Comparison of ENCODE assay signal across 19 cellular contexts in the genomic region with DNA sequence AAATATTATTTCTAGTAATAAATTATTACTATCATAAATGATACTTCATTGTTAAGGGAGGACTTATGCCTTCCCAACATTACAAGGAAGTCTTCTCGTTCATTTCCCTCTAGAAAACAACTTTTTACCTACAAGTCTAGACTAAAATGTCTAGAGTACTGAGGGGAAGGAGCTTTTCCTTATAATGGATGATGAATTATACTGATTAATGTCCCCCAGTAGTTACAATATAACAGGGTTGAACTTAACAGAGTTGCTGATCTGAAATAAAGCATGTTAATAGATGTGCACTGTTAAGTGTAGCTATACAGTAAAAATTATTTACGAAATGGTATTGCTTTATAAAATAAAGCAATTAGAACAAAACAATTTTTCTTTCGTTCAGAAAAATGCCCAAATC. TPM values are rescaled to one million over a fixed set of nuclear protein-coding genes. Genes with fewer than 3 reads are reported as not detected.
DNase-seq lines count a peak whose midpoint lies in the region; ATAC-seq, FAIRE-seq and TF ChIP-seq lines count a peak whose summit lies in the region.
"Had no signal": no experiment of that assay in that cellular context is flagged by ENCODE, and none has a peak within 500 bp of the region (broad histone marks: within the 10 kb centered on the region; RNA-seq: fewer than 3 reads in every experiment).

No MANE protein-coding gene starts in this region.

- BruUV-seq in K562 (replicated peaks; lab: Mats Ljungman, UMichigan) = no TSS peak

- TF ChIP-seq CTCF in K562 (IDR thresholded peaks at IDR 0.05 in 2 of 3, conservative IDR thresholded peaks at IDR 0.05 in 1 of 3; ENCODE audit: insufficient read depth in 2 of 3, low read depth in 1 of 3, low read length in 3 of 3) = no peak
- TF ChIP-seq CTCF in nephron (IDR thresholded peaks at IDR 0.05; ENCODE audit: unreplicated experiment in 3 of 3) = no peak
- no peak for TF ChIP-seq CTCF in left ventricle myocardium inferior (IDR thresholded peaks at IDR 0.05; ENCODE audit: borderline replicate concordance)

- 16% methylated on average over 3 of the region's 3 CpGs for WGBS in K562 (ENCODE audit: insufficient coverage, low coverage, missing lambda C conversion rate)

- H3K9ac ChIP-seq in BLaER1 = no peak overlapping the region
- no peak overlapping the region for H3K9ac ChIP-seq in K562 (ENCODE audit: insufficient read depth in 1 of 2, low read depth in 2 of 2, low read length in 2 of 2)

- H3K27me3 ChIP-seq in BLaER1 (no peaks in the 10 kb centered on the region), K562 (ENCODE audit: control insufficient read depth in 2 of 2, insufficient read depth in 2 of 2, low read length in 2 of 2) (no peaks in the 10 kb centered on the region), left ventricle myocardium inferior (ENCODE audit: low read depth) (peaks cover 40% of the 10 kb centered on the region)

- no peak overlapping the region for H3K4me3 Mint-ChIP-seq in nephron
- H3K4me3 Mint-ChIP-seq: GM23338 had no signal

- CTCF ChIA-PET in K562 (lab: Yijun Ruan, JAX; ENCODE audit: low intra/inter-chr PET ratio) = no interaction called here

- no peak for DNase-seq in GM12892 (ENCODE audit: insufficient read length)
- DNase-seq in K562 (ENCODE audit: extremely low read depth in 1 of 4, low spot score in 3 of 4) = no peak
- no peak for DNase-seq in KG1 (lab: John Stamatoyannopoulos, UW)
- no peak for DNase-seq in left ventricle myocardium inferior
- DNase-seq: C1 segment of cervical spinal cord, COR-L47, DMS79, GDM1, NCI-H1105, NCI-H187, NCI-H446 treated with DMSO at 0.1 percent for 48 hours, NCI-H748 treated with DMSO at 0.1 percent for 48 hours, SHP77 treated with DMSO at 0.1 percent for 48 hours had no signal

- TF ChIP-seq EP300 in K562 (IDR thresholded peaks at IDR 0.05; ENCODE audit: low read length) = no peak

- TF ChIP-seq POLR2A in GM12892 (IDR thresholded peaks at IDR 0.05; ENCODE audit: low read depth, low read length) = no peak
- no peak for TF ChIP-seq POLR2A in K562 (conservative IDR thresholded peaks at IDR 0.05)

- H3K9me3 ChIP-seq in BLaER1 (no peaks in the 10 kb centered on the region), K562 (replicated peaks; ENCODE audit: control insufficient read depth, insufficient read depth, low read depth, low read length) (no peaks in the 10 kb centered on the region), left ventricle myocardium inferior (replicated peaks) (no peaks in the 10 kb centered on the region)

- H3K4me1 Mint-ChIP-seq in nephron = peaks cover 24% of the 10 kb centered on the region

- H4K20me1 ChIP-seq in BLaER1 (no peaks in the 10 kb centered on the region), K562 (replicated peaks; ENCODE audit: control insufficient read depth, insufficient read depth, low read length) (no peaks in the 10 kb centered on the region)

- no peaks in the 10 kb centered on the region for H3K36me3 ChIP-seq in BLaER1
- H3K36me3 ChIP-seq in K562 (ENCODE audit: control insufficient read depth, insufficient read depth, low read length) = no peaks in the 10 kb centered on the region
- H3K36me3 ChIP-seq in left ventricle myocardium inferior = no peaks in the 10 kb centered on the region

- TF ChIP-seq RAD21 in K562 (CRISPR knock-in tag; conservative IDR thresholded peaks at IDR 0.05 in 1 of 2, IDR thresholded peaks at IDR 0.05 in 1 of 2) = no peak

- 0 out of 2 replicates have a peak overlapping the region, but pooled peaks have one; percentile 74 for H2AFZ ChIP-seq in K562 (ENCODE audit: low read depth, low read length)
- H2AFZ ChIP-seq: GM23338 had no signal

- H3K27ac Mint-ChIP-seq in nephron = peak overlapping the region; percentile 83 to 96 (median 94)
- H3K27ac Mint-ChIP-seq: GM23338 had no signal

- H3K4me3 ChIP-seq in BLaER1 = no peak overlapping the region
- H3K4me3 ChIP-seq in K562 = no peak overlapping the region
- no peak overlapping the region for H3K4me3 ChIP-seq in left ventricle myocardium inferior
- H3K4me3 ChIP-seq: GM23338 had no signal

- H3K4me1 ChIP-seq in BLaER1 = peaks cover 18% of the 10 kb centered on the region
- H3K4me1 ChIP-seq in K562 (replicated peaks in 1 of 2; ENCODE audit: control insufficient read depth in 2 of 2, insufficient read depth in 2 of 2, low read length in 2 of 2) = peaks cover 7 to 8% of the 10 kb centered on the region in 2 experiments; a peak in 4 of 5 replicates
- peaks cover 12% of the 10 kb centered on the region for H3K4me1 ChIP-seq in left ventricle myocardium inferior

- POLR2A ChIA-PET in K562 (lab: Yijun Ruan, JAX) = no interaction called here

- no peak overlapping the region for H3K27ac ChIP-seq in BLaER1
- H3K27ac ChIP-seq in K562 (ENCODE audit: extremely low read depth, low read depth, low read length) = no peak overlapping the region
- no peak overlapping the region for H3K27ac ChIP-seq in left ventricle myocardium inferior (replicated peaks)

- peaks cover 6% of the 10 kb centered on the region for H3K27me3 Mint-ChIP-seq in nephron (ENCODE audit: low read depth)

- no peaks in the 10 kb centered on the region for H3K9me1 ChIP-seq in K562 (ENCODE audit: control insufficient read depth, insufficient read depth, low read length)

- H3K4me2 ChIP-seq in BLaER1 (peak overlapping the region; percentile 63; the same call in 1 of the 2 replicates), K562 (ENCODE audit: insufficient read depth, low read length) (no peak overlapping the region)
- H3K4me2 ChIP-seq: GM23338 had no signal

- FAIRE-seq in GM12892 (lab: Jason Lieb, UNC) (peak; percentile 27), K562 (lab: Jason Lieb, UNC) (no peak)

- no peak for ATAC-seq in K562
- no peak for ATAC-seq in HG03139 (IDR thresholded peaks at IDR 0.05; ENCODE audit: unreplicated experiment)
- ATAC-seq: GM23338, Panc1 had no signal

- intact Hi-C loops in K562 (cut with micrococcal nuclease) (no loop called here), left ventricle myocardium inferior (cut with micrococcal nuclease) (no loop called here)

- in situ Hi-C loops in K562 (cut with MboI) = no loop called here

- no peaks in the 10 kb centered on the region for H3K36me3 Mint-ChIP-seq in nephron (ENCODE audit: low read depth)
- H3K36me3 Mint-ChIP-seq: IgD-negative memory B cell had no signal

- no peaks in the 10 kb centered on the region for H3K79me2 ChIP-seq in K562 (ENCODE audit: control insufficient read depth, insufficient read depth, low read length)

- no peaks in the 10 kb centered on the region for H3K9me3 Mint-ChIP-seq in nephron
- H3K9me3 Mint-ChIP-seq: GM23338 had no signal

TF ChIP-seq in K562, 482 proteins besides CTCF, POLR2A, EP300 and RAD21 (continues in another document):
- TF ChIP-seq MEF2D (tag; conservative IDR thresholded peaks at IDR 0.05; ENCODE audit: low read depth) (no peak), RNF2 (IDR thresholded peaks at IDR 0.05) (no peak), ZFP30 (CRISPR knock-in tag; IDR thresholded peaks at IDR 0.05; ENCODE audit: borderline replicate concordance) (no peak), PHF20 (IDR thresholded peaks at IDR 0.05; ENCODE audit: partially characterized antibody) (no peak), SMARCA4 (IDR thresholded peaks at IDR 0.05) (no peak), ZNF232 (CRISPR knock-in tag; IDR thresholded peaks at IDR 0.05) (no peak), YBX1 (IDR thresholded peaks at IDR 0.05) (no peak), PTRF (tag; IDR thresholded peaks at IDR 0.05) (no peak), RFX1 (IDR thresholded peaks at IDR 0.05) (no peak), PYGO2 (tag; IDR thresholded peaks at IDR 0.05) (no peak), SRSF3 (IDR thresholded peaks at IDR 0.05; ENCODE audit: insufficient read depth, low read length) (no peak)
- TF ChIP-seq, protein P1, sequence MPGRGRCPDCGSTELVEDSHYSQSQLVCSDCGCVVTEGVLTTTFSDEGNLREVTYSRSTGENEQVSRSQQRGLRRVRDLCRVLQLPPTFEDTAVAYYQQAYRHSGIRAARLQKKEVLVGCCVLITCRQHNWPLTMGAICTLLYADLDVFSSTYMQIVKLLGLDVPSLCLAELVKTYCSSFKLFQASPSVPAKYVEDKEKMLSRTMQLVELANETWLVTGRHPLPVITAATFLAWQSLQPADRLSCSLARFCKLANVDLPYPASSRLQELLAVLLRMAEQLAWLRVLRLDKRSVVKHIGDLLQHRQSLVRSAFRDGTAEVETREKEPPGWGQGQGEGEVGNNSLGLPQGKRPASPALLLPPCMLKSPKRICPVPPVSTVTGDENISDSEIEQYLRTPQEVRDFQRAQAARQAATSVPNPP (IDR thresholded peaks at IDR 0.05; ENCODE audit: borderline replicate concordance, insufficient read depth, insufficient read length) = no peak
- TF ChIP-seq, protein P2, sequence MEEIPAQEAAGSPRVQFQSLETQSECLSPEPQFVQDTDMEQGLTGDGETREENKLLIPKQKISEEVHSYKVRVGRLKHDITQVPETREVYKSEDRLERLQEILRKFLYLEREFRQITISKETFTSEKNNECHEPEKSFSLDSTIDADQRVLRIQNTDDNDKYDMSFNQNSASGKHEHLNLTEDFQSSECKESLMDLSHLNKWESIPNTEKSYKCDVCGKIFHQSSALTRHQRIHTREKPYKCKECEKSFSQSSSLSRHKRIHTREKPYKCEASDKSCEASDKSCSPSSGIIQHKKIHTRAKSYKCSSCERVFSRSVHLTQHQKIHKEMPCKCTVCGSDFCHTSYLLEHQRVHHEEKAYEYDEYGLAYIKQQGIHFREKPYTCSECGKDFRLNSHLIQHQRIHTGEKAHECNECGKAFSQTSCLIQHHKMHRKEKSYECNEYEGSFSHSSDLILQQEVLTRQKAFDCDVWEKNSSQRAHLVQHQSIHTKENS (CRISPR knock-in tag; IDR thresholded peaks at IDR 0.05) = no peak

RNA-seq across cellular contexts. Expression of a gene that starts 2.7 kb away (rescaled TPM):
- 3.8 TPM for polyA plus RNA-seq in GM12892 (2012; ENCODE audit: missing spikeins)
- total RNA-seq in K562 (2011; cell fraction: chromatin; rRNA removed; ENCODE audit: low replicate concordance) = 1.5 TPM in 1 of 2 replicates, not detected in the other
- total RNA-seq in K562 (2011; cell fraction: nucleolus; rRNA removed) = not detected in 2 replicates
- 0.29 and 0.31 TPM in 2 replicates for total RNA-seq in K562 (2011; cell fraction: nucleoplasm; rRNA removed)
- total RNA-seq in K562 (2014; rRNA removed) (2.4 and 3.6 TPM in 2 replicates), K562 (2014; rRNA removed; fragmentation: Illumina TruSeq; extraction: Trizol) (7.2 and 9.2 TPM in 2 replicates), K562 (2015; rRNA removed; fragmentation: Illumina TruSeq; extraction: Trizol) (9.6 and 10.3 TPM in 2 replicates), K562 (2021) (2.5 and 2.7 TPM in 2 replicates), left ventricle myocardium inferior (1.4 TPM)
- polyA plus RNA-seq in K562 (2011; rRNA removed) (1.1 and 1.2 TPM in 2 replicates), K562 (2014; fragmentation: Illumina TruSeq; extraction: Trizol) (5.6 and 8.1 TPM in 2 replicates), K562 (2014; fragmentation: Nextera tagmentation; extraction: Ambion mirVana) (1 to 10 TPM; 2.0 to 2.4 TPM), K562 (2014; rRNA removed) (3.5 and 4.8 TPM in 2 replicates)
- polyA plus RNA-seq in K562 (2011; cell fraction: cytosol; rRNA removed) = 0.21 and 0.32 TPM in 2 replicates
- 0.18 and 0.67 TPM in 2 replicates for polyA plus RNA-seq in K562 (2011; cell fraction: nucleus; rRNA removed)
- 5.3 and 5.7 TPM in 2 replicates for polyA plus RNA-seq in K562 (2012)
- 0.81 and 1.9 TPM in 2 replicates for polyA minus RNA-seq in K562 (2011; rRNA and poly(A)+ RNA removed)
- 0.57 TPM in 1 of 2 replicates, not detected in the other for polyA minus RNA-seq in K562 (2011; cell fraction: cytosol; rRNA and poly(A)+ RNA removed)
- 0.40 and 3.3 TPM in 2 replicates for polyA minus RNA-seq in K562 (2011; cell fraction: nucleus; rRNA and poly(A)+ RNA removed)
